In genomic region chr1:168099314-168099920, GRCh38 we compare ENCODE assay signal across 15 cellular contexts. TPM values are rescaled to one million over a fixed set of nuclear protein-coding genes. Genes with fewer than 3 reads are reported as not detected.
A peak's percentile ranks its signal among the peaks of the same experiment; 100 is the strongest.
DNase-seq lines count a peak whose midpoint lies in the region; ATAC-seq and TF ChIP-seq lines count a peak whose summit lies in the region.
"Had no signal": no experiment of that assay in that cellular context is flagged by ENCODE, and none has a peak within 500 bp of the region (broad histone marks: within the 10 kb centered on the region; RNA-seq: fewer than 3 reads in every experiment).

No MANE protein-coding gene starts in this region.

- peak in 2 of 4 donors; percentile 75 to 83 for TF ChIP-seq EP300 in sigmoid colon (IDR thresholded peaks at IDR 0.05)

- CTCF ChIA-PET in Calu3 (lab: Charles Lee): no interaction called here

- WGBS in sigmoid colon, 2 donors: 78 to 87% methylated on average over 8 of the region's 8 CpGs

- H3K27ac ChIP-seq in coronary artery (no peak overlapping the region), sigmoid colon (peak overlapping the region in 3 of 4 donors; percentile 59 to 75 (median 69)), lower lobe of right lung (no peak overlapping the region)
- H3K27ac ChIP-seq: C4-2B had no signal

- no peaks in the 10 kb centered on the region for H3K9me3 Mint-ChIP-seq in mesothelial cell of epicardium
- H3K9me3 Mint-ChIP-seq in Calu3 (ENCODE audit: low read depth, unreplicated experiment): no peaks in the 10 kb centered on the region
- H3K9me3 Mint-ChIP-seq: CD4-positive, alpha-beta memory T cell; GM23338 had no signal

- H3K27ac Mint-ChIP-seq in mesothelial cell of epicardium (peak overlapping the region; percentile 60), Calu3 (ENCODE audit: unreplicated experiment) (no peak overlapping the region)
- H3K27ac Mint-ChIP-seq: B cell; CD4-positive, alpha-beta memory T cell; GM23338 had no signal

- H3K4me1 Mint-ChIP-seq in mesothelial cell of epicardium (peaks cover 18% of the 10 kb centered on the region), Calu3 (ENCODE audit: low read depth, unreplicated experiment) (no peaks in the 10 kb centered on the region)
- H3K4me1 Mint-ChIP-seq: B cell, GM23338 had no signal

- TF ChIP-seq CTCF in coronary artery (IDR thresholded peaks at IDR 0.05): no peak
- no peak for TF ChIP-seq CTCF in mesothelial cell of epicardium (IDR thresholded peaks at IDR 0.05; ENCODE audit: unreplicated experiment)
- peak in 1 of 4 experiments; percentile 15 for TF ChIP-seq CTCF in sigmoid colon (IDR thresholded peaks at IDR 0.05)
- no peak for TF ChIP-seq CTCF in Calu3 (IDR thresholded peaks at IDR 0.05; ENCODE audit: unreplicated experiment)
- no peak for TF ChIP-seq CTCF in lower lobe of right lung (IDR thresholded peaks at IDR 0.05)

- peaks cover 0 to 15% (median 3%) of the 10 kb centered on the region in 4 donors for H3K36me3 ChIP-seq in sigmoid colon
- H3K36me3 ChIP-seq in lower lobe of right lung: peaks cover 7% of the 10 kb centered on the region

- H3K4me3 ChIP-seq in coronary artery (no peak overlapping the region), sigmoid colon (no peak overlapping the region), lower lobe of right lung (no peak overlapping the region)
- H3K4me3 ChIP-seq: GM23338 had no signal

- no peak for ATAC-seq in esophagus mucosa
- no peak for ATAC-seq in lower lobe of right lung
- ATAC-seq: GM23338 had no signal

- DNase-seq in coronary artery (ENCODE audit: low spot score) (peak; percentile 57), mesothelial cell of epicardium (ENCODE audit: low spot score in 2 of 2, unreplicated experiment in 2 of 2) (no peak), sigmoid colon (peak; percentile 85), Calu3 (no peak), lower lobe of right lung (no peak)
- no peak for DNase-seq in stimulated activated CD4-positive, alpha-beta T cell treated with anti-CD3 and anti-CD28 coated beads, Interleukin-2, amount 100 ng/mL, for 24 hours
- DNase-seq: CD4-positive, alpha-beta memory T cell; DND-41; GDM1; H7 had no signal

- H3K27me3 ChIP-seq in sigmoid colon (no peaks in the 10 kb centered on the region), lower lobe of right lung (ENCODE audit: low read depth) (no peaks in the 10 kb centered on the region)

- H3K36me3 Mint-ChIP-seq in mesothelial cell of epicardium (peaks cover 39% of the 10 kb centered on the region), Calu3 (ENCODE audit: insufficient read depth, unreplicated experiment) (no peaks in the 10 kb centered on the region)
- H3K36me3 Mint-ChIP-seq: CD4-positive, alpha-beta memory T cell had no signal

- H3K4me1 ChIP-seq in sigmoid colon (peaks cover 0 to 30% (median 20%) of the 10 kb centered on the region in 4 donors), lower lobe of right lung (no peaks in the 10 kb centered on the region)

- no TSS peak for BruUV-seq in Calu3 (replicated peaks; lab: Mats Ljungman, UMichigan)

- H3K9me3 ChIP-seq in sigmoid colon (no peaks in the 10 kb centered on the region), lower lobe of right lung (no peaks in the 10 kb centered on the region)

- no peak for TF ChIP-seq POLR2A in sigmoid colon (IDR thresholded peaks at IDR 0.05)

- no peak overlapping the region for H3K4me3 Mint-ChIP-seq in mesothelial cell of epicardium
- H3K4me3 Mint-ChIP-seq in Calu3 (ENCODE audit: low read depth, unreplicated experiment): no peak overlapping the region
- H3K4me3 Mint-ChIP-seq: B cell; CD4-positive, alpha-beta memory T cell; GM23338 had no signal

- H3K27me3 Mint-ChIP-seq in mesothelial cell of epicardium (ENCODE audit: low read depth): no peaks in the 10 kb centered on the region
- no peaks in the 10 kb centered on the region for H3K27me3 Mint-ChIP-seq in Calu3 (ENCODE audit: unreplicated experiment)

- intact Hi-C loops in sigmoid colon (cut with DNase I) (no loop called here), Calu3 (cut with micrococcal nuclease; ENCODE audit: unreplicated experiment) (no loop called here), lower lobe of right lung (cut with DNase I) (no loop called here)

RNA-seq across cellular contexts. Expression of gene GPR161, which starts 37.3 kb away (rescaled TPM):
- total RNA-seq in mesothelial cell of epicardium (34.6 to 36.4 TPM (median 35.1 TPM) in 3 replicates), sigmoid colon (10 to 100 TPM in 3 of 4 donors, 1 to 10 TPM in 1; 8.9 to 23.0 (median 14.1) TPM), Calu3 (2022) (3.8 and 8.4 TPM in 2 replicates), esophagus mucosa (4.0 TPM), lower lobe of right lung (9.6 TPM)
- polyA plus RNA-seq in sigmoid colon: 1 to 10 TPM in 1 of 3 donors, under 1 TPM in 2; 0.60 to 2.7 (median 0.92) TPM
- total RNA-seq: HT-29 had no signal

Comparison
In these comparisons a context has a peak if more than half of its experiments do, and no peak if none do; other contexts are left out.
1. DNase-seq: peak in coronary artery (single experiment) and sigmoid colon (single experiment); none in mesothelial cell of epicardium (0 of 2), Calu3 (single experiment), stimulated activated CD4-positive, alpha-beta T cell treated with anti-CD3 and anti-CD28 coated beads, Interleukin-2, amount 100 ng/mL, for 24 hours (0 of 2) and lower lobe of right lung (single experiment).
2. H3K27ac ChIP-seq: peak in sigmoid colon (3 of 4); none in coronary artery (0 of 2) and lower lobe of right lung (single experiment).